In genomic region chr7:128280451-128280850, GRCh38 we compare ENCODE assay signal across 5 cellular contexts. TPM values are rescaled to one million over a fixed set of nuclear protein-coding genes. Genes with fewer than 3 reads are reported as not detected.
"Had no signal": no experiment of that assay in that cellular context is flagged by ENCODE, and none has a peak within 500 bp of the region (broad histone marks: within the 10 kb centered on the region; RNA-seq: fewer than 3 reads in every experiment).

No MANE protein-coding gene starts in this region.

RNA-seq across cellular contexts. Expression of gene LEP, which starts 39.4 kb away (rescaled TPM):
- total RNA-seq: GM23338, H1, H9, HT-29, IMR-90 had no signal
- polyA plus RNA-seq: GM23338, H1, IMR-90 had no signal
